In genomic region chr10:1736972-1737221, GRCh38 we compare ENCODE assay signal across 8 cellular contexts. TPM values are rescaled to one million over a fixed set of nuclear protein-coding genes. Genes with fewer than 3 reads are reported as not detected.
DNase-seq lines count a peak whose midpoint lies in the region; ATAC-seq and TF ChIP-seq lines count a peak whose summit lies in the region.

No MANE protein-coding gene starts in this region.

- 0 to 2% methylated on average over 4 to 17 of the region's 17 CpGs for WGBS in tibial nerve, 2 donors

- TF ChIP-seq EP300 in tibial nerve (IDR thresholded peaks at IDR 0.05) = no peak

- H3K36me3 ChIP-seq in lower lobe of right lung (no peaks in the 10 kb centered on the region), tibial nerve (no peaks in the 10 kb centered on the region)

- no peaks in the 10 kb centered on the region for H3K9me3 Mint-ChIP-seq in activated naive CD4-positive, alpha-beta T cell treated with anti-CD3 and anti-CD28 coated beads for 36 hours
- H3K9me3 Mint-ChIP-seq in activated T-helper 1 cell treated with anti-CD3 and anti-CD28 coated beads, Interleukin-12 subunit alpha, Interleukin-12 subunit beta, Interleukin-2, Interleukin-4 antibody, amounts not matched to agents 30 ng/mL and 10 ng/mL and 1 ng/mL, durations not matched to agents 14 hours and 24 hours and 36 hours = no peaks in the 10 kb centered on the region

- H3K4me3 Mint-ChIP-seq in activated naive CD4-positive, alpha-beta T cell treated with anti-CD3 and anti-CD28 coated beads for 36 hours = peak overlapping the region; percentile 60
- H3K4me3 Mint-ChIP-seq in activated T-helper 1 cell treated with anti-CD3 and anti-CD28 coated beads, Interleukin-12 subunit alpha, Interleukin-12 subunit beta, Interleukin-2, Interleukin-4 antibody, amounts not matched to agents 30 ng/mL and 10 ng/mL and 1 ng/mL, durations not matched to agents 14 hours and 24 hours and 36 hours = peak overlapping the region; percentile 76

- peaks cover 75% of the 10 kb centered on the region for H3K27me3 Mint-ChIP-seq in activated naive CD4-positive, alpha-beta T cell treated with anti-CD3 and anti-CD28 coated beads for 36 hours (ENCODE audit: low read depth)
- H3K27me3 Mint-ChIP-seq in activated T-helper 1 cell treated with anti-CD3 and anti-CD28 coated beads, Interleukin-12 subunit alpha, Interleukin-12 subunit beta, Interleukin-2, Interleukin-4 antibody, amounts not matched to agents 30 ng/mL and 10 ng/mL and 1 ng/mL, durations not matched to agents 14 hours and 24 hours and 36 hours (ENCODE audit: insufficient read depth) = peaks cover 71% of the 10 kb centered on the region

- H3K36me3 Mint-ChIP-seq in activated naive CD4-positive, alpha-beta T cell treated with anti-CD3 and anti-CD28 coated beads for 36 hours (ENCODE audit: low read depth) = no peaks in the 10 kb centered on the region
- H3K36me3 Mint-ChIP-seq in activated T-helper 1 cell treated with anti-CD3 and anti-CD28 coated beads, Interleukin-12 subunit alpha, Interleukin-12 subunit beta, Interleukin-2, Interleukin-4 antibody, amounts not matched to agents 30 ng/mL and 10 ng/mL and 1 ng/mL, durations not matched to agents 14 hours and 24 hours and 36 hours (ENCODE audit: low read depth) = no peaks in the 10 kb centered on the region

- intact Hi-C loops in activated naive CD4-positive, alpha-beta T cell treated with anti-CD3 and anti-CD28 coated beads for 36 hours (cut with micrococcal nuclease) = loop anchor here (1.0 to 10.0 kb wide), 3 partner anchors 94 to 622 kb away; no protein-coding TSS in a partner anchor
- intact Hi-C loops in activated T-helper 1 cell treated with anti-CD3 and anti-CD28 coated beads, Interleukin-12 subunit alpha, Interleukin-12 subunit beta, Interleukin-2, Interleukin-4 antibody, amounts not matched to agents 30 ng/mL and 10 ng/mL and 1 ng/mL, durations not matched to agents 14 hours and 24 hours and 36 hours (cut with micrococcal nuclease) = loop anchor here (10.0 kb wide), 1 partner anchor 622 kb away; no protein-coding TSS in a partner anchor
- intact Hi-C loops in lower lobe of right lung (cut with DNase I) = no loop called here

- ATAC-seq in lower lobe of right lung (peak in 1 of 2 donors; percentile 40), GM19035 (IDR thresholded peaks at IDR 0.05; ENCODE audit: unreplicated experiment) (no peak)

- H3K27ac Mint-ChIP-seq in activated naive CD4-positive, alpha-beta T cell treated with anti-CD3 and anti-CD28 coated beads for 36 hours = no peak overlapping the region
- H3K27ac Mint-ChIP-seq in activated T-helper 1 cell treated with anti-CD3 and anti-CD28 coated beads, Interleukin-12 subunit alpha, Interleukin-12 subunit beta, Interleukin-2, Interleukin-4 antibody, amounts not matched to agents 30 ng/mL and 10 ng/mL and 1 ng/mL, durations not matched to agents 14 hours and 24 hours and 36 hours = no peak overlapping the region

- CTCF ChIA-PET in activated naive CD4-positive, alpha-beta T cell treated with anti-CD3 and anti-CD28 coated beads for 36 hours (lab: Charles Lee) = interaction anchor here (0.7 kb wide), 1 partner anchor 21 kb away, joined by 3 read pairs; no protein-coding TSS in a partner anchor

- H3K27me3 ChIP-seq in lower lobe of right lung (ENCODE audit: low read depth) = peaks cover 80% of the 10 kb centered on the region
- H3K27me3 ChIP-seq in tibial nerve = peaks cover 0 to 55% of the 10 kb centered on the region in 2 donors

- H3K9me3 ChIP-seq in lower lobe of right lung (no peaks in the 10 kb centered on the region), tibial nerve (no peaks in the 10 kb centered on the region)

- DNase-seq in activated naive CD4-positive, alpha-beta T cell treated with anti-CD3 and anti-CD28 coated beads for 36 hours = no peak
- DNase-seq in activated naive CD4-positive, alpha-beta T cell treated with anti-CD3 and anti-CD28 coated beads, Interleukin-2, amount 50 U/mL, for 16 hours = no peak
- no peak for DNase-seq in activated T-helper 1 cell treated with anti-CD3 and anti-CD28 coated beads, Interleukin-12 subunit alpha, Interleukin-12 subunit beta, Interleukin-2, Interleukin-4 antibody, amounts not matched to agents 30 ng/mL and 10 ng/mL and 1 ng/mL, durations not matched to agents 14 hours and 24 hours and 36 hours (ENCODE audit: low spot score)
- DNase-seq in lower lobe of right lung (no peak), tibial nerve (ENCODE audit: low spot score in 2 of 2) (no peak), cortex of kidney (lab: John Stamatoyannopoulos, UW) (no peak), NCI-H2029 (lab: John Stamatoyannopoulos, UW) (no peak)

- H3K4me1 ChIP-seq in lower lobe of right lung (peaks cover 7% of the 10 kb centered on the region), tibial nerve (peaks cover 0 to 22% (median 6%) of the 10 kb centered on the region in 4 donors)

- TF ChIP-seq CTCF in lower lobe of right lung (IDR thresholded peaks at IDR 0.05) = no peak
- no peak for TF ChIP-seq CTCF in tibial nerve (IDR thresholded peaks at IDR 0.05)

- H3K27ac ChIP-seq in lower lobe of right lung (no peak overlapping the region), tibial nerve (no peak overlapping the region)

- TF ChIP-seq POLR2A in tibial nerve (IDR thresholded peaks at IDR 0.05) = no peak

- peaks cover 19% of the 10 kb centered on the region for H3K4me1 Mint-ChIP-seq in activated naive CD4-positive, alpha-beta T cell treated with anti-CD3 and anti-CD28 coated beads for 36 hours (ENCODE audit: low read depth)
- peaks cover 6% of the 10 kb centered on the region for H3K4me1 Mint-ChIP-seq in activated T-helper 1 cell treated with anti-CD3 and anti-CD28 coated beads, Interleukin-12 subunit alpha, Interleukin-12 subunit beta, Interleukin-2, Interleukin-4 antibody, amounts not matched to agents 30 ng/mL and 10 ng/mL and 1 ng/mL, durations not matched to agents 14 hours and 24 hours and 36 hours (ENCODE audit: low read depth)

- H3K4me3 ChIP-seq in lower lobe of right lung (peak overlapping the region; percentile 29), tibial nerve (peak overlapping the region in 3 of 4 donors; percentile 7 to 40 (median 24))

RNA-seq across cellular contexts. Expression of gene ADARB2, which starts 0.4 kb away (rescaled TPM):
- 1 to 10 TPM; 1.3 to 1.4 TPM for total RNA-seq in activated naive CD4-positive, alpha-beta T cell treated with anti-CD3 and anti-CD28 coated beads for 36 hours
- 0.05 and 0.20 TPM in 2 replicates for total RNA-seq in activated T-helper 1 cell treated with anti-CD3 and anti-CD28 coated beads, Interleukin-12 subunit alpha, Interleukin-12 subunit beta, Interleukin-2, Interleukin-4 antibody, amounts not matched to agents 30 ng/mL and 10 ng/mL and 1 ng/mL, durations not matched to agents 14 hours and 24 hours and 36 hours
- total RNA-seq in lower lobe of right lung = 0.80 TPM
- 10 to 100 TPM in 3 of 4 donors, 1 to 10 TPM in 1; 8.4 to 23.2 (median 19.6) TPM for total RNA-seq in tibial nerve
